In the genomic region with DNA sequence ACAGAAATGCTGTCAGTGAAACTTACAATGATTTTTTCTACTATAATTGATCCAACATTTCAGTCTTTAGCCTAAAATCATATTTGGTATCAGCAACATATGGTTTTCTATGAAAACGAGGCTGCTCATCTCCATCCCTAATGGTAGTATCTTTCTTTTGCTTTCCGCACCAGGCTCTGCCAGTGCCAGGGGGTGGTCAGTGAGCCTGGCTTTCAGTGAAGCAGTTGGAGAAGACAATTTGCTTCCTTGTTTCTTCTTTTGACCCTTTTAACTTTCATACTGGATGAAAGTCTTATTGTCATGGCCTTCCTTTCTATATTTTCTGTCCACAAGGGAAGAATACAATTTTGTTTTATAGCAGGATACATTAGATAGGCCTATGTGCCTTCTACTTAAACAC, we compare ENCODE assay signal across 24 cellular contexts.
DNase-seq lines count a peak whose midpoint lies in the region; ATAC-seq, FAIRE-seq and TF ChIP-seq lines count a peak whose summit lies in the region.
"Had no signal": no experiment of that assay in that cellular context is flagged by ENCODE, and none has a peak within 500 bp of the region (broad histone marks: within the 10 kb centered on the region; RNA-seq: fewer than 3 reads in every experiment).

No MANE protein-coding gene starts in this region.

- no peaks in the 10 kb centered on the region for H3K36me3 Mint-ChIP-seq in activated naive CD8-positive, alpha-beta T cell treated with anti-CD3 and anti-CD28 coated beads for 36 hours
- H3K36me3 Mint-ChIP-seq: WTC11 had no signal

- no peak for ATAC-seq in GM18870 (IDR thresholded peaks at IDR 0.05; ENCODE audit: unreplicated experiment)

- H3K9me3 ChIP-seq in GM23248 (ENCODE audit: low read depth) (no peaks in the 10 kb centered on the region), kidney (ENCODE audit: control insufficient read depth in 1 of 2, low read length in 2 of 2) (no peaks in the 10 kb centered on the region)
- H3K9me3 ChIP-seq: esophagus muscularis mucosa, neutrophil, psoas muscle had no signal

- H3K4me2 ChIP-seq in GM23248 (ENCODE audit: unreplicated experiment): peak overlapping the region; percentile 56

- H3K27me3 Mint-ChIP-seq in activated naive CD8-positive, alpha-beta T cell treated with anti-CD3 and anti-CD28 coated beads for 36 hours: no peaks in the 10 kb centered on the region
- H3K27me3 Mint-ChIP-seq: activated naive CD8-positive, alpha-beta T cell treated with anti-CD3 and anti-CD28 coated beads, Interleukin-2, amount 10 ng/mL, durations not matched to agents 7 days and 5 days; memory B cell had no signal

- peaks cover 84% of the 10 kb centered on the region for H3K79me2 ChIP-seq in GM23248 (ENCODE audit: insufficient read depth)

- no peak overlapping the region for H2AFZ ChIP-seq in GM23248

- H3K36me3 ChIP-seq in GM23248 (ENCODE audit: low read depth) (no peaks in the 10 kb centered on the region), kidney (ENCODE audit: control insufficient read depth in 1 of 2, insufficient read depth in 2 of 2, low read length in 2 of 2) (no peaks in the 10 kb centered on the region)
- H3K36me3 ChIP-seq: esophagus muscularis mucosa, neutrophil had no signal

- no peak for FAIRE-seq in kidney (lab: Jason Lieb, UNC)

- TF ChIP-seq CTCF in kidney (IDR thresholded peaks at IDR 0.05; ENCODE audit: borderline replicate concordance, extremely low read depth, insufficient read depth): no peak

- no peak overlapping the region for H3K27ac ChIP-seq in GM23248
- peak overlapping the region; percentile 68 for H3K27ac ChIP-seq in caudate nucleus (ENCODE audit: low read depth, low read length)
- H3K27ac ChIP-seq in kidney (ENCODE audit: low read depth in 2 of 2, low read length in 2 of 2): peak overlapping the region; percentile 27 to 90
- H3K27ac ChIP-seq in substantia nigra (ENCODE audit: low read depth, low read length, poor library complexity, severe bottlenecking): peak overlapping the region; percentile 92
- H3K27ac ChIP-seq: C4-2B, neutrophil, psoas muscle had no signal

- no peak overlapping the region for H3K4me3 Mint-ChIP-seq in activated naive CD8-positive, alpha-beta T cell treated with anti-CD3 and anti-CD28 coated beads for 36 hours
- H3K4me3 Mint-ChIP-seq: activated naive CD8-positive, alpha-beta T cell treated with anti-CD3 and anti-CD28 coated beads, Interleukin-2, amount 10 ng/mL, durations not matched to agents 7 days and 5 days; memory B cell; T-helper 2 cell treated with Interferon-gamma antibody and Interleukin-4, amounts not matched to agents 5 μg/mL and 100 μg/mL, for 36 hours; WTC11 had no signal

- H3K27ac Mint-ChIP-seq in activated naive CD8-positive, alpha-beta T cell treated with anti-CD3 and anti-CD28 coated beads for 36 hours: no peak overlapping the region
- H3K27ac Mint-ChIP-seq: activated naive CD8-positive, alpha-beta T cell treated with anti-CD3 and anti-CD28 coated beads, Interleukin-2, amount 10 ng/mL, durations not matched to agents 7 days and 5 days; memory B cell; T-helper 2 cell treated with Interferon-gamma antibody and Interleukin-4, amounts not matched to agents 5 μg/mL and 100 μg/mL, for 36 hours; WTC11 had no signal

- no peak overlapping the region for H3K4me3 ChIP-seq in GM23248
- H3K4me3 ChIP-seq in kidney (ENCODE audit: low read length in 2 of 2): no peak overlapping the region
- H3K4me3 ChIP-seq: esophagus muscularis mucosa, psoas muscle had no signal

- 80 to 90% methylated on average over 2 of the region's 2 CpGs for WGBS in GM23248 (ENCODE audit: low coverage in 1 of 2, low lambda C conversion rate in 2 of 2, missing lambda C conversion rate in 2 of 2), 2 experiments

- H3K4me1 ChIP-seq in GM23248 (ENCODE audit: insufficient read depth) (peaks cover 41% of the 10 kb centered on the region), kidney (ENCODE audit: control insufficient read depth in 1 of 2, insufficient read depth in 1 of 2, low read depth in 1 of 2, low read length in 2 of 2) (peaks cover 8 to 27% of the 10 kb centered on the region in 2 donors)

- in situ Hi-C loops in GM23248 (cut with MboI): loop anchor here (10.0 kb wide), 1 partner anchor 251 kb away; no protein-coding TSS in a partner anchor

- H3K9ac ChIP-seq in GM23248 (no peak overlapping the region), kidney (ENCODE audit: low read length in 2 of 2) (no peak overlapping the region)

- intact Hi-C loops in kidney (cut with DNase I): no loop called here

- no peaks in the 10 kb centered on the region for H3K27me3 ChIP-seq in GM23248 (replicated peaks; ENCODE audit: insufficient read depth)
- H3K27me3 ChIP-seq: esophagus muscularis mucosa, neutrophil had no signal

- DNase-seq in GM23248 (no peak), caudate nucleus (lab: John Stamatoyannopoulos, UW) (peak in 2 of 61 donors; percentile 9 to 12), kidney (no peak), substantia nigra (lab: John Stamatoyannopoulos, UW) (peak in 5 of 49 donors; percentile 10 to 34 (median 19)), activated T-cell treated with anti-CD3 and anti-CD28 coated beads for 4 hours (no peak)
- no peak for DNase-seq in activated CD8-positive, alpha-beta memory T cell treated with anti-CD3 and anti-CD28 coated beads, Interleukin-2, amount 50 U/mL, for 48 hours
- no peak for DNase-seq in activated naive CD8-positive, alpha-beta T cell treated with anti-CD3 and anti-CD28 coated beads for 36 hours
- DNase-seq: activated CD4-positive, alpha-beta T cell treated with anti-CD3 and anti-CD28 coated beads, Interleukin-2, amount 50 U/mL, for 48 hours; activated CD8-positive, alpha-beta memory T cell treated with anti-CD3 and anti-CD28 coated beads, Interleukin-2, amount 50 U/mL, for 4 hours; activated naive CD8-positive, alpha-beta T cell treated with anti-CD3 and anti-CD28 coated beads, Interleukin-2, amount 10 ng/mL, durations not matched to agents 7 days and 5 days; effector memory CD4-positive, alpha-beta T cell; NCI-H1105 treated with DMSO at 0.1 percent for 48 hours; NCI-H2029; NCI-H69; RPMI8226; stimulated activated CD8-positive, alpha-beta memory T cell treated with anti-CD3 and anti-CD28 coated beads, Interleukin-4, amount 100 ng/mL, for 48 hours had no signal

- no peaks in the 10 kb centered on the region for H3K9me3 Mint-ChIP-seq in activated naive CD8-positive, alpha-beta T cell treated with anti-CD3 and anti-CD28 coated beads for 36 hours
- H3K9me3 Mint-ChIP-seq: activated naive CD8-positive, alpha-beta T cell treated with anti-CD3 and anti-CD28 coated beads, Interleukin-2, amount 10 ng/mL, durations not matched to agents 7 days and 5 days; memory B cell; T-helper 2 cell treated with Interferon-gamma antibody and Interleukin-4, amounts not matched to agents 5 μg/mL and 100 μg/mL, for 36 hours; WTC11 had no signal

- H3K4me1 Mint-ChIP-seq in activated naive CD8-positive, alpha-beta T cell treated with anti-CD3 and anti-CD28 coated beads for 36 hours: peaks cover 16% of the 10 kb centered on the region

- H3F3A ChIP-seq in GM23248 (ENCODE audit: insufficient read depth): 0 out of 2 replicates have a peak, but pooled peaks cover 6% of the 10 kb centered on the region

- no peaks in the 10 kb centered on the region for H3K9me2 ChIP-seq in GM23248 (ENCODE audit: insufficient read depth)

- no peaks in the 10 kb centered on the region for H4K20me1 ChIP-seq in GM23248 (ENCODE audit: insufficient read depth)
